Comparison of ENCODE assay signal across 8 cellular contexts in genomic region chr4:186726150-186726439, GRCh38. TPM values are rescaled to one million over a fixed set of nuclear protein-coding genes. Genes with fewer than 3 reads are reported as not detected.
A peak's percentile ranks its signal among the peaks of the same experiment; 100 is the strongest.
DNase-seq lines count a peak whose midpoint lies in the region; ATAC-seq and TF ChIP-seq lines count a peak whose summit lies in the region.

No MANE protein-coding gene starts in this region.

- H3K4me1 Mint-ChIP-seq in osteocyte (ENCODE audit: unreplicated experiment) = peaks cover 42% of the 10 kb centered on the region

- H3K36me3 Mint-ChIP-seq in osteocyte (ENCODE audit: unreplicated experiment) = no peaks in the 10 kb centered on the region

- TF ChIP-seq CTCF in C4-2B (conservative IDR thresholded peaks at IDR 0.05) = peak; percentile 43
- no peak for TF ChIP-seq CTCF in fibroblast of pulmonary artery (IDR thresholded peaks at IDR 0.05; ENCODE audit: low read length, missing control alignments)
- no peak for TF ChIP-seq CTCF in osteocyte (IDR thresholded peaks at IDR 0.05)

- peak overlapping the region; percentile 97 for H3K27ac Mint-ChIP-seq in osteocyte (ENCODE audit: unreplicated experiment)

- no peaks in the 10 kb centered on the region for H3K27me3 Mint-ChIP-seq in osteocyte (ENCODE audit: unreplicated experiment)

- peak overlapping the region; percentile 94 for H3K4me3 ChIP-seq in fibroblast of pulmonary artery (replicated peaks; ENCODE audit: low read depth, low read length)

- H3K9me3 Mint-ChIP-seq in osteocyte (ENCODE audit: unreplicated experiment) = no peaks in the 10 kb centered on the region

- H3K27ac ChIP-seq in C4-2B = peak overlapping the region; percentile 86

- DNase-seq in fibroblast of pulmonary artery (ENCODE audit: low read depth) (no peak), osteocyte (ENCODE audit: extremely low spot score, unreplicated experiment) (no peak), kidney tubule cell (ENCODE audit: low spot score) (no peak)
- DNase-seq in stimulated activated CD4-positive, alpha-beta T cell treated with anti-CD3 and anti-CD28 coated beads, Interleukin-4, amount 100 ng/mL, for 1 hour = no peak

- ATAC-seq in GM19035 (IDR thresholded peaks at IDR 0.05; ENCODE audit: unreplicated experiment) (no peak), HG02678 (IDR thresholded peaks at IDR 0.05; ENCODE audit: unreplicated experiment) (no peak)

- H3K4me3 Mint-ChIP-seq in osteocyte (ENCODE audit: unreplicated experiment) = peak overlapping the region; percentile 96

TF ChIP-seq in PFSK-1, 5 proteins besides CTCF, POLR2A, EP300 and RAD21:
- TF ChIP-seq FOXP2 (optimal IDR thresholded peaks at IDR 0.05; ENCODE audit: borderline replicate concordance, extremely low read depth, extremely low read length, insufficient read depth) = no peak
- TF ChIP-seq SIN3A (IDR thresholded peaks at IDR 0.05; ENCODE audit: borderline replicate concordance, insufficient read depth, low read length) = no peak; the same call in 1 of the 2 replicates
- TF ChIP-seq, protein P1, sequence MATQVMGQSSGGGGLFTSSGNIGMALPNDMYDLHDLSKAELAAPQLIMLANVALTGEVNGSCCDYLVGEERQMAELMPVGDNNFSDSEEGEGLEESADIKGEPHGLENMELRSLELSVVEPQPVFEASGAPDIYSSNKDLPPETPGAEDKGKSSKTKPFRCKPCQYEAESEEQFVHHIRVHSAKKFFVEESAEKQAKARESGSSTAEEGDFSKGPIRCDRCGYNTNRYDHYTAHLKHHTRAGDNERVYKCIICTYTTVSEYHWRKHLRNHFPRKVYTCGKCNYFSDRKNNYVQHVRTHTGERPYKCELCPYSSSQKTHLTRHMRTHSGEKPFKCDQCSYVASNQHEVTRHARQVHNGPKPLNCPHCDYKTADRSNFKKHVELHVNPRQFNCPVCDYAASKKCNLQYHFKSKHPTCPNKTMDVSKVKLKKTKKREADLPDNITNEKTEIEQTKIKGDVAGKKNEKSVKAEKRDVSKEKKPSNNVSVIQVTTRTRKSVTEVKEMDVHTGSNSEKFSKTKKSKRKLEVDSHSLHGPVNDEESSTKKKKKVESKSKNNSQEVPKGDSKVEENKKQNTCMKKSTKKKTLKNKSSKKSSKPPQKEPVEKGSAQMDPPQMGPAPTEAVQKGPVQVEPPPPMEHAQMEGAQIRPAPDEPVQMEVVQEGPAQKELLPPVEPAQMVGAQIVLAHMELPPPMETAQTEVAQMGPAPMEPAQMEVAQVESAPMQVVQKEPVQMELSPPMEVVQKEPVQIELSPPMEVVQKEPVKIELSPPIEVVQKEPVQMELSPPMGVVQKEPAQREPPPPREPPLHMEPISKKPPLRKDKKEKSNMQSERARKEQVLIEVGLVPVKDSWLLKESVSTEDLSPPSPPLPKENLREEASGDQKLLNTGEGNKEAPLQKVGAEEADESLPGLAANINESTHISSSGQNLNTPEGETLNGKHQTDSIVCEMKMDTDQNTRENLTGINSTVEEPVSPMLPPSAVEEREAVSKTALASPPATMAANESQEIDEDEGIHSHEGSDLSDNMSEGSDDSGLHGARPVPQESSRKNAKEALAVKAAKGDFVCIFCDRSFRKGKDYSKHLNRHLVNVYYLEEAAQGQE (IDR thresholded peaks at IDR 0.05; ENCODE audit: insufficient read depth in 1 of 2, low read depth in 2 of 2, low read length in 2 of 2) = no peak
- TF ChIP-seq TAF1 (IDR thresholded peaks at IDR 0.05; ENCODE audit: borderline replicate concordance, insufficient read depth, low read length) = peak; percentile 38; the same call in 1 of the 2 replicates

RNA-seq across cellular contexts. Expression of gene FAT1, which starts 2.4 kb away (rescaled TPM):
- 68.6 TPM for polyA plus RNA-seq in PFSK-1 (2012; ENCODE audit: insufficient read length, low read depth)
- total RNA-seq in osteocyte = 395 and 408 TPM in 2 replicates
